ENCODE assay signal across 24 cellular contexts in genomic region chr1:232162001-232162400, GRCh38.
"Had no signal": no experiment of that assay in that cellular context is flagged by ENCODE, and none has a peak within 500 bp of the region (broad histone marks: within the 10 kb centered on the region; RNA-seq: fewer than 3 reads in every experiment).

No MANE protein-coding gene starts in this region.

- H3K27me3 ChIP-seq: adrenal gland, body of pancreas had no signal

- H3K27ac Mint-ChIP-seq: activated CD4-positive, alpha-beta T cell treated with anti-CD3 and anti-CD28 coated beads, Interleukin-2, amount 10 ng/mL, durations not matched to agents 24 days and 14 days; activated CD8-positive, alpha-beta T cell treated with anti-CD3 and anti-CD28 coated beads for 36 hours; activated naive CD4-positive, alpha-beta T cell treated with anti-CD3 and anti-CD28 coated beads for 36 hours; activated naive CD4-positive, alpha-beta T cell treated with anti-CD3 and anti-CD28 coated beads, Interleukin-2, amount 50 U/mL, for 72 hours; activated T-cell treated with anti-CD3 and anti-CD28 coated beads, Interleukin-2, amount 50 U/mL, for 24 hours had no signal

- DNase-seq: activated CD4-positive, alpha-beta T cell treated with anti-CD3 and anti-CD28 coated beads, Interleukin-2, amount 10 ng/mL, durations not matched to agents 24 days and 14 days; activated CD4-positive, alpha-beta T cell treated with anti-CD3 and anti-CD28 coated beads, Interleukin-2, amount 50 U/mL, for 4 hours; activated CD8-positive, alpha-beta T cell treated with anti-CD3 and anti-CD28 coated beads for 36 hours; activated gamma-delta T cell treated with Interleukin-2 at 50 U/mL for 16 hours; activated naive CD4-positive, alpha-beta T cell treated with anti-CD3 and anti-CD28 coated beads for 36 hours; activated T-cell treated with anti-CD3 and anti-CD28 coated beads, Interleukin-2, amount 50 U/mL, for 24 hours; adrenal gland; body of pancreas; caudate nucleus; Karpas-422; MM.1S; NCI-H1092; NCI-H1436 treated with DMSO at 0.1 percent for 48 hours; NCI-H1694 treated with DMSO at 0.1 percent for 48 hours; NCI-H2029; NCI-H510A; NCI-H526; NCI-H748 treated with DMSO at 0.1 percent for 48 hours; NK-92 treated with Interleukin-12 subunit alpha and Interleukin-12 subunit beta, amount 100 ng/mL, for 24 hours; PC-9; SIG-M5; T1000 had no signal

- H3K27ac ChIP-seq: adrenal gland, body of pancreas, PC-9, RWPE1 had no signal

- H3K36me3 Mint-ChIP-seq: activated naive CD4-positive, alpha-beta T cell treated with anti-CD3 and anti-CD28 coated beads, Interleukin-2, amount 50 U/mL, for 72 hours had no signal

- H3K4me1 Mint-ChIP-seq: activated CD4-positive, alpha-beta T cell treated with anti-CD3 and anti-CD28 coated beads, Interleukin-2, amount 10 ng/mL, durations not matched to agents 24 days and 14 days had no signal

- H3K27me3 Mint-ChIP-seq: activated CD4-positive, alpha-beta T cell treated with anti-CD3 and anti-CD28 coated beads, Interleukin-2, amount 10 ng/mL, durations not matched to agents 24 days and 14 days had no signal

- H3K4me3 Mint-ChIP-seq: activated CD4-positive, alpha-beta T cell treated with anti-CD3 and anti-CD28 coated beads, Interleukin-2, amount 10 ng/mL, durations not matched to agents 24 days and 14 days; activated CD8-positive, alpha-beta T cell treated with anti-CD3 and anti-CD28 coated beads for 36 hours; activated naive CD4-positive, alpha-beta T cell treated with anti-CD3 and anti-CD28 coated beads for 36 hours; activated T-cell treated with anti-CD3 and anti-CD28 coated beads, Interleukin-2, amount 50 U/mL, for 24 hours had no signal

- H3K4me3 ChIP-seq: adrenal gland, body of pancreas, PC-9 had no signal
